20 cellular contexts compared by ENCODE assay signal in genomic region chr7:110988348-110988747, GRCh38.
DNase-seq lines count a peak whose midpoint lies in the region; ATAC-seq and TF ChIP-seq lines count a peak whose summit lies in the region.
"Had no signal": no experiment of that assay in that cellular context is flagged by ENCODE, and none has a peak within 500 bp of the region (broad histone marks: within the 10 kb centered on the region; RNA-seq: fewer than 3 reads in every experiment).

No MANE protein-coding gene starts in this region.

- WGBS in endodermal cell (ENCODE audit: insufficient coverage in 1 of 2, insufficient read length in 1 of 2), 2 experiments, result 89 to 100% methylated on average over 1 to 2 of the region's 2 CpGs

- CTCF ChIA-PET in activated CD8-positive, alpha-beta T cell treated with anti-CD3 and anti-CD28 coated beads for 36 hours (lab: Charles Lee), result no interaction called here
- CTCF ChIA-PET in activated CD8-positive, alpha-beta memory T cell treated with anti-CD3 and anti-CD28 coated beads, Interleukin-2, amount 10 ng/mL, durations not matched to agents 7 days and 5 days (lab: Charles Lee), result no interaction called here

- no peak for TF ChIP-seq CTCF in activated CD8-positive, alpha-beta T cell treated with anti-CD3 and anti-CD28 coated beads for 36 hours (IDR thresholded peaks at IDR 0.05)
- no peak for TF ChIP-seq CTCF in endodermal cell (conservative IDR thresholded peaks at IDR 0.05)

- peak; percentile 57 for ATAC-seq in stimulated activated naive CD8-positive, alpha-beta T cell treated with anti-CD3 and anti-CD28 coated beads, Interleukin-15, amount 100 ng/mL, for 72 hours
- ATAC-seq in stimulated activated naive CD8-positive, alpha-beta T cell treated with anti-CD3 and anti-CD28 coated beads, Interleukin-15, Interleukin-2, amounts not matched to agents 100 U/mL and 50 U/mL, for 24 hours, result no peak
- ATAC-seq in activated CD8-positive, alpha-beta T cell treated with anti-CD3 and anti-CD28 coated beads for 36 hours, result peak; percentile 56
- ATAC-seq in effector memory CD8-positive, alpha-beta T cell (replicated peaks), result peak; percentile 31
- peak in 1 of 2 donors; percentile 93 for ATAC-seq in naive thymus-derived CD8-positive, alpha-beta T cell
- no peak for ATAC-seq in activated CD8-positive, alpha-beta memory T cell treated with anti-CD3 and anti-CD28 coated beads, Interleukin-2, amount 10 ng/mL, durations not matched to agents 7 days and 5 days
- no peak for ATAC-seq in HG03139 (IDR thresholded peaks at IDR 0.05; ENCODE audit: unreplicated experiment)

- H3K36me3 ChIP-seq in endodermal cell (ENCODE audit: control insufficient read depth, insufficient read depth, low read length), result no peaks in the 10 kb centered on the region
- H3K36me3 ChIP-seq: BE2C, BLaER1 had no signal

- no peaks in the 10 kb centered on the region for H3K4me1 ChIP-seq in endodermal cell (ENCODE audit: control insufficient read depth, insufficient read depth, low read length)
- H3K4me1 ChIP-seq: BLaER1, Caco-2 had no signal

- H3K27ac Mint-ChIP-seq in stimulated activated naive CD8-positive, alpha-beta T cell treated with anti-CD3 and anti-CD28 coated beads, Interleukin-15, amount 100 ng/mL, for 72 hours, result no peak overlapping the region
- H3K27ac Mint-ChIP-seq in activated CD8-positive, alpha-beta T cell treated with anti-CD3 and anti-CD28 coated beads for 36 hours, result no peak overlapping the region
- no peak overlapping the region for H3K27ac Mint-ChIP-seq in effector memory CD8-positive, alpha-beta T cell
- peak overlapping the region in 6 of 10 donors; percentile 1 to 67 (median 34) for H3K27ac Mint-ChIP-seq in naive thymus-derived CD8-positive, alpha-beta T cell
- H3K27ac Mint-ChIP-seq in endodermal cell, result no peak overlapping the region
- no peak overlapping the region for H3K27ac Mint-ChIP-seq in activated CD8-positive, alpha-beta memory T cell treated with anti-CD3 and anti-CD28 coated beads, Interleukin-2, amount 10 ng/mL, durations not matched to agents 7 days and 5 days
- H3K27ac Mint-ChIP-seq: CD4-positive, alpha-beta memory T cell; CD4-positive, CD25-positive, alpha-beta regulatory T cell had no signal

- no peaks in the 10 kb centered on the region for H3K27me3 Mint-ChIP-seq in stimulated activated naive CD8-positive, alpha-beta T cell treated with anti-CD3 and anti-CD28 coated beads, Interleukin-15, amount 100 ng/mL, for 72 hours
- no peaks in the 10 kb centered on the region for H3K27me3 Mint-ChIP-seq in activated CD8-positive, alpha-beta T cell treated with anti-CD3 and anti-CD28 coated beads for 36 hours
- H3K27me3 Mint-ChIP-seq in effector memory CD8-positive, alpha-beta T cell, result no peaks in the 10 kb centered on the region
- H3K27me3 Mint-ChIP-seq in naive thymus-derived CD8-positive, alpha-beta T cell, result no peaks in the 10 kb centered on the region
- no peaks in the 10 kb centered on the region for H3K27me3 Mint-ChIP-seq in endodermal cell (ENCODE audit: insufficient read depth)
- no peaks in the 10 kb centered on the region for H3K27me3 Mint-ChIP-seq in activated CD8-positive, alpha-beta memory T cell treated with anti-CD3 and anti-CD28 coated beads, Interleukin-2, amount 10 ng/mL, durations not matched to agents 7 days and 5 days
- H3K27me3 Mint-ChIP-seq: CD4-positive, alpha-beta memory T cell; CD4-positive, CD25-positive, alpha-beta regulatory T cell had no signal

- intact Hi-C loops in activated CD8-positive, alpha-beta T cell treated with anti-CD3 and anti-CD28 coated beads for 36 hours (cut with micrococcal nuclease), result no loop called here

- H3K4me3 ChIP-seq in endodermal cell (ENCODE audit: low read length), result no peak overlapping the region
- H3K4me3 ChIP-seq: BLaER1 had no signal

- no peak for DNase-seq in stimulated activated naive CD8-positive, alpha-beta T cell treated with anti-CD3 and anti-CD28 coated beads, Interleukin-15, amount 100 ng/mL, for 72 hours
- no peak for DNase-seq in stimulated activated naive CD8-positive, alpha-beta T cell treated with anti-CD3 and anti-CD28 coated beads, Interleukin-15, Interleukin-2, amounts not matched to agents 100 U/mL and 50 U/mL, for 24 hours
- no peak for DNase-seq in activated CD8-positive, alpha-beta T cell treated with anti-CD3 and anti-CD28 coated beads for 36 hours
- no peak for DNase-seq in effector memory CD8-positive, alpha-beta T cell
- DNase-seq in naive thymus-derived CD8-positive, alpha-beta T cell, result no peak
- DNase-seq in endodermal cell, result no peak
- DNase-seq in activated CD8-positive, alpha-beta memory T cell treated with anti-CD3 and anti-CD28 coated beads, Interleukin-2, amount 10 ng/mL, durations not matched to agents 7 days and 5 days, result no peak
- DNase-seq: 8988T; ACHN; BE2C; C1 segment of cervical spinal cord; Caco-2; Calu3; CD4-positive, alpha-beta memory T cell; CD4-positive, CD25-positive, alpha-beta regulatory T cell; DMS79 treated with DMSO at 0.1 percent for 48 hours; GF-D8 had no signal

- H3K27ac ChIP-seq in endodermal cell (ENCODE audit: low read depth, low read length), result no peak overlapping the region
- H3K27ac ChIP-seq: BLaER1 had no signal

- H3K36me3 Mint-ChIP-seq in activated CD8-positive, alpha-beta T cell treated with anti-CD3 and anti-CD28 coated beads for 36 hours (ENCODE audit: low read depth), result no peaks in the 10 kb centered on the region
- peaks cover 3% of the 10 kb centered on the region for H3K36me3 Mint-ChIP-seq in effector memory CD8-positive, alpha-beta T cell (ENCODE audit: insufficient read depth)
- peaks cover 0 to 2% (median 0%) of the 10 kb centered on the region in 3 donors for H3K36me3 Mint-ChIP-seq in naive thymus-derived CD8-positive, alpha-beta T cell
- H3K36me3 Mint-ChIP-seq in endodermal cell (ENCODE audit: low read depth), result no peaks in the 10 kb centered on the region
- H3K36me3 Mint-ChIP-seq in activated CD8-positive, alpha-beta memory T cell treated with anti-CD3 and anti-CD28 coated beads, Interleukin-2, amount 10 ng/mL, durations not matched to agents 7 days and 5 days, result peaks cover 9% of the 10 kb centered on the region
- H3K36me3 Mint-ChIP-seq: CD14-positive monocyte; CD4-positive, alpha-beta memory T cell had no signal

- peaks cover 32% of the 10 kb centered on the region for H3K4me1 Mint-ChIP-seq in stimulated activated naive CD8-positive, alpha-beta T cell treated with anti-CD3 and anti-CD28 coated beads, Interleukin-15, amount 100 ng/mL, for 72 hours
- H3K4me1 Mint-ChIP-seq in activated CD8-positive, alpha-beta T cell treated with anti-CD3 and anti-CD28 coated beads for 36 hours (ENCODE audit: low read depth), result peaks cover 20% of the 10 kb centered on the region
- H3K4me1 Mint-ChIP-seq in effector memory CD8-positive, alpha-beta T cell (ENCODE audit: low read depth in 2 of 2), result peaks cover 2 to 7% of the 10 kb centered on the region in 2 donors
- peaks cover 17 to 34% (median 20%) of the 10 kb centered on the region in 4 donors for H3K4me1 Mint-ChIP-seq in naive thymus-derived CD8-positive, alpha-beta T cell
- H3K4me1 Mint-ChIP-seq in endodermal cell, result peaks cover 5% of the 10 kb centered on the region
- peaks cover 10% of the 10 kb centered on the region for H3K4me1 Mint-ChIP-seq in activated CD8-positive, alpha-beta memory T cell treated with anti-CD3 and anti-CD28 coated beads, Interleukin-2, amount 10 ng/mL, durations not matched to agents 7 days and 5 days
- H3K4me1 Mint-ChIP-seq: CD14-positive monocyte had no signal

- H3K4me3 Mint-ChIP-seq in stimulated activated naive CD8-positive, alpha-beta T cell treated with anti-CD3 and anti-CD28 coated beads, Interleukin-15, amount 100 ng/mL, for 72 hours, result no peak overlapping the region
- H3K4me3 Mint-ChIP-seq in activated CD8-positive, alpha-beta T cell treated with anti-CD3 and anti-CD28 coated beads for 36 hours, result no peak overlapping the region
- no peak overlapping the region for H3K4me3 Mint-ChIP-seq in effector memory CD8-positive, alpha-beta T cell
- peak overlapping the region in 2 of 10 donors; percentile 24 to 30 for H3K4me3 Mint-ChIP-seq in naive thymus-derived CD8-positive, alpha-beta T cell
- no peak overlapping the region for H3K4me3 Mint-ChIP-seq in endodermal cell
- no peak overlapping the region for H3K4me3 Mint-ChIP-seq in activated CD8-positive, alpha-beta memory T cell treated with anti-CD3 and anti-CD28 coated beads, Interleukin-2, amount 10 ng/mL, durations not matched to agents 7 days and 5 days
- H3K4me3 Mint-ChIP-seq: CD14-positive monocyte; CD4-positive, alpha-beta memory T cell; CD4-positive, CD25-positive, alpha-beta regulatory T cell had no signal

- no peaks in the 10 kb centered on the region for H3K9me3 Mint-ChIP-seq in stimulated activated naive CD8-positive, alpha-beta T cell treated with anti-CD3 and anti-CD28 coated beads, Interleukin-15, amount 100 ng/mL, for 72 hours
- no peaks in the 10 kb centered on the region for H3K9me3 Mint-ChIP-seq in activated CD8-positive, alpha-beta T cell treated with anti-CD3 and anti-CD28 coated beads for 36 hours
- H3K9me3 Mint-ChIP-seq in effector memory CD8-positive, alpha-beta T cell, result no peaks in the 10 kb centered on the region
- H3K9me3 Mint-ChIP-seq in naive thymus-derived CD8-positive, alpha-beta T cell, result peaks cover 0 to 3% (median 0%) of the 10 kb centered on the region in 9 donors
- H3K9me3 Mint-ChIP-seq in endodermal cell, result no peaks in the 10 kb centered on the region
- no peaks in the 10 kb centered on the region for H3K9me3 Mint-ChIP-seq in activated CD8-positive, alpha-beta memory T cell treated with anti-CD3 and anti-CD28 coated beads, Interleukin-2, amount 10 ng/mL, durations not matched to agents 7 days and 5 days (ENCODE audit: low read depth)

- no peak overlapping the region for H3K9ac ChIP-seq in endodermal cell (ENCODE audit: extremely low read depth, low read length, poor library complexity, severe bottlenecking)
- H3K9ac ChIP-seq: BLaER1 had no signal

- POLR2A ChIA-PET in activated CD8-positive, alpha-beta T cell treated with anti-CD3 and anti-CD28 coated beads for 36 hours (lab: Charles Lee), result no interaction called here
- POLR2A ChIA-PET in naive thymus-derived CD8-positive, alpha-beta T cell (lab: Charles Lee), result interaction anchor here (0.6 to 1.3 kb wide), 5 partner anchors 8 to 103 kb away, joined by 3 to 4 read pairs (median 3); no protein-coding TSS in a partner anchor

- H3K27me3 ChIP-seq in endodermal cell (ENCODE audit: control insufficient read depth, insufficient read depth, low read length, poor library complexity, severe bottlenecking), result no peaks in the 10 kb centered on the region
- H3K27me3 ChIP-seq: BE2C, BLaER1 had no signal

- no peaks in the 10 kb centered on the region for H3K9me3 ChIP-seq in endodermal cell (ENCODE audit: control insufficient read depth, low read length)
- H3K9me3 ChIP-seq: BE2C, BLaER1, Caco-2 had no signal

Comparison
In these comparisons a context has a peak if more than half of its experiments do, and no peak if none do; other contexts are left out.
1. ATAC-seq: peak in stimulated activated naive CD8-positive, alpha-beta T cell treated with anti-CD3 and anti-CD28 coated beads, Interleukin-15, amount 100 ng/mL, for 72 hours (single experiment), activated CD8-positive, alpha-beta T cell treated with anti-CD3 and anti-CD28 coated beads for 36 hours (single experiment) and effector memory CD8-positive, alpha-beta T cell (single experiment); none in stimulated activated naive CD8-positive, alpha-beta T cell treated with anti-CD3 and anti-CD28 coated beads, Interleukin-15, Interleukin-2, amounts not matched to agents 100 U/mL and 50 U/mL, for 24 hours (single experiment), activated CD8-positive, alpha-beta memory T cell treated with anti-CD3 and anti-CD28 coated beads, Interleukin-2, amount 10 ng/mL, durations not matched to agents 7 days and 5 days (single experiment) and HG03139 (single experiment).
2. H3K27ac Mint-ChIP-seq: peak in naive thymus-derived CD8-positive, alpha-beta T cell (6 of 10); none in stimulated activated naive CD8-positive, alpha-beta T cell treated with anti-CD3 and anti-CD28 coated beads, Interleukin-15, amount 100 ng/mL, for 72 hours (0 of 2), activated CD8-positive, alpha-beta T cell treated with anti-CD3 and anti-CD28 coated beads for 36 hours (single experiment), effector memory CD8-positive, alpha-beta T cell (0 of 2), endodermal cell (single experiment) and activated CD8-positive, alpha-beta memory T cell treated with anti-CD3 and anti-CD28 coated beads, Interleukin-2, amount 10 ng/mL, durations not matched to agents 7 days and 5 days (single experiment).